In genomic region chr17:75970011-75970523, GRCh38 we compare ENCODE assay signal across 1 cellular context.
TF ChIP-seq lines count a peak whose summit lies in the region.

No MANE protein-coding gene starts in this region.

TF ChIP-seq in WTC11, 78 proteins besides CTCF, POLR2A, EP300 and RAD21 (continued from another document):
- TF ChIP-seq, protein P1, sequence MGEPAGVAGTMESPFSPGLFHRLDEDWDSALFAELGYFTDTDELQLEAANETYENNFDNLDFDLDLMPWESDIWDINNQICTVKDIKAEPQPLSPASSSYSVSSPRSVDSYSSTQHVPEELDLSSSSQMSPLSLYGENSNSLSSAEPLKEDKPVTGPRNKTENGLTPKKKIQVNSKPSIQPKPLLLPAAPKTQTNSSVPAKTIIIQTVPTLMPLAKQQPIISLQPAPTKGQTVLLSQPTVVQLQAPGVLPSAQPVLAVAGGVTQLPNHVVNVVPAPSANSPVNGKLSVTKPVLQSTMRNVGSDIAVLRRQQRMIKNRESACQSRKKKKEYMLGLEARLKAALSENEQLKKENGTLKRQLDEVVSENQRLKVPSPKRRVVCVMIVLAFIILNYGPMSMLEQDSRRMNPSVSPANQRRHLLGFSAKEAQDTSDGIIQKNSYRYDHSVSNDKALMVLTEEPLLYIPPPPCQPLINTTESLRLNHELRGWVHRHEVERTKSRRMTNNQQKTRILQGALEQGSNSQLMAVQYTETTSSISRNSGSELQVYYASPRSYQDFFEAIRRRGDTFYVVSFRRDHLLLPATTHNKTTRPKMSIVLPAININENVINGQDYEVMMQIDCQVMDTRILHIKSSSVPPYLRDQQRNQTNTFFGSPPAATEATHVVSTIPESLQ (CRISPR knock-in tag; IDR thresholded peaks at IDR 0.05) = no peak
- TF ChIP-seq ZMAT4 (CRISPR knock-in tag; IDR thresholded peaks at IDR 0.05) (no peak), KAT7 (CRISPR knock-in tag; IDR thresholded peaks at IDR 0.05; ENCODE audit: borderline replicate concordance) (no peak), ZNF423 (CRISPR knock-in tag; IDR thresholded peaks at IDR 0.05) (no peak), TCF7 (CRISPR knock-in tag; IDR thresholded peaks at IDR 0.05; ENCODE audit: low read depth) (no peak), FOXJ3 (CRISPR knock-in tag; IDR thresholded peaks at IDR 0.05; ENCODE audit: borderline replicate concordance) (no peak), SMAD3 (CRISPR knock-in tag; IDR thresholded peaks at IDR 0.05; ENCODE audit: borderline replicate concordance) (no peak), AFF4 (CRISPR knock-in tag; IDR thresholded peaks at IDR 0.05; ENCODE audit: borderline replicate concordance) (no peak), RELA (CRISPR knock-in tag; IDR thresholded peaks at IDR 0.05; ENCODE audit: borderline replicate concordance) (no peak)
- TF ChIP-seq, protein P2, sequence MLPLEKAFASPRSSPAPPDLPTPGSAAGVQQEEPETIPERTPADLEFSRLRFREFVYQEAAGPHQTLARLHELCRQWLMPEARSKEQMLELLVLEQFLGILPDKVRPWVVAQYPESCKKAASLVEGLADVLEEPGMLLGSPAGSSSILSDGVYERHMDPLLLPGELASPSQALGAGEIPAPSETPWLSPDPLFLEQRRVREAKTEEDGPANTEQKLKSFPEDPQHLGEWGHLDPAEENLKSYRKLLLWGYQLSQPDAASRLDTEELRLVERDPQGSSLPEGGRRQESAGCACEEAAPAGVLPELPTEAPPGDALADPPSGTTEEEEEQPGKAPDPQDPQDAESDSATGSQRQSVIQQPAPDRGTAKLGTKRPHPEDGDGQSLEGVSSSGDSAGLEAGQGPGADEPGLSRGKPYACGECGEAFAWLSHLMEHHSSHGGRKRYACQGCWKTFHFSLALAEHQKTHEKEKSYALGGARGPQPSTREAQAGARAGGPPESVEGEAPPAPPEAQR (CRISPR knock-in tag; IDR thresholded peaks at IDR 0.05) = no peak
